ENCODE assay signal across 9 cellular contexts in the genomic region with DNA sequence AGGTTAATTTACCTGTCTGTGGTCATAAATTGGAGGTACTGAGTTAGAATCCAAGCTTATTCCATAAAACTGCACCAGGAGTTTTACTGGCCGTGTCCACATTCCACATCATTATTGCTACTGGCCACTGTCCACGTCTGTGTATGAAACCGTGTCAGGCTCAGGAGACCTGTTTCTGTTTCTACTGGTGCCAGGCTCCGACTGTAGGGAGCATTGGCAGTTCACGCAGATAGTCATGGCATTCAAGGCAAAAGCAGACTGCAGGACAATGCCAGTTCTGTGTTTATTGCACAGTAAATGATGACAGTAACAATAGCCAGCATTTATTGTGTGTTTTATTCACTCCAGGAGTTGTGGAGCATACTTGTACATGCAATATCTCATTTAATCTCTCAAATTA. TPM values are rescaled to one million over a fixed set of nuclear protein-coding genes. Genes with fewer than 3 reads are reported as not detected.
DNase-seq lines count a peak whose midpoint lies in the region; ATAC-seq and TF ChIP-seq lines count a peak whose summit lies in the region.
"Had no signal": no experiment of that assay in that cellular context is flagged by ENCODE, and none has a peak within 500 bp of the region (broad histone marks: within the 10 kb centered on the region; RNA-seq: fewer than 3 reads in every experiment).

No MANE protein-coding gene starts in this region.

- WGBS in mesenchymal stem cell = 76% methylated on average over 5 of the region's 5 CpGs

- no peak for TF ChIP-seq CTCF in Panc1 (IDR thresholded peaks at IDR 0.05)

- H2BK15ac ChIP-seq in mesenchymal stem cell (ENCODE audit: low read depth, poor library complexity, severe bottlenecking) = no peak overlapping the region

- POLR2A ChIA-PET in Panc1 (lab: Charles Lee) = no interaction called here

- H3K27ac ChIP-seq in Panc1 (ENCODE audit: low read length) (peak overlapping the region; percentile 72), mesenchymal stem cell (ENCODE audit: low read length, poor library complexity, severe bottlenecking) (no peak overlapping the region)
- H3K27ac ChIP-seq: neural progenitor cell had no signal

- H3K23ac ChIP-seq in mesenchymal stem cell (ENCODE audit: low read length in 2 of 2) = no peak overlapping the region

- ATAC-seq in Panc1 (peak; percentile 62), HG03045 (IDR thresholded peaks at IDR 0.05; ENCODE audit: unreplicated experiment) (no peak)

- no peak overlapping the region for H2BK120ac ChIP-seq in mesenchymal stem cell (ENCODE audit: low read depth, low read length)

- CTCF ChIA-PET in Panc1 (lab: Charles Lee) = interaction anchor here (0.5 kb wide), 1 partner anchor 72 kb away, joined by 5 read pairs; no protein-coding TSS in a partner anchor

- no peaks in the 10 kb centered on the region for H3K27me3 ChIP-seq in Panc1 (ENCODE audit: control insufficient read depth, insufficient read depth, low read length)
- no peaks in the 10 kb centered on the region for H3K27me3 ChIP-seq in mesenchymal stem cell (ENCODE audit: control insufficient read depth in 1 of 2, insufficient read depth in 1 of 2, low read length in 2 of 2)
- H3K27me3 ChIP-seq: neural progenitor cell had no signal

- no peak overlapping the region for H2AK5ac ChIP-seq in mesenchymal stem cell (ENCODE audit: low read length, severe bottlenecking)

- H2AFZ ChIP-seq in mesenchymal stem cell (ENCODE audit: low read depth, low read length) = no peak overlapping the region
- H2AFZ ChIP-seq: neural progenitor cell had no signal

- H4K8ac ChIP-seq in mesenchymal stem cell (ENCODE audit: low read length) = no peak overlapping the region

- H3K36me3 ChIP-seq in Panc1 (ENCODE audit: control insufficient read depth, insufficient read depth, low read length) = no peaks in the 10 kb centered on the region
- peaks cover 0 to 43% of the 10 kb centered on the region in 2 experiments for H3K36me3 ChIP-seq in mesenchymal stem cell (ENCODE audit: control insufficient read depth in 1 of 2, insufficient read depth in 2 of 2, low read depth in 1 of 2, low read length in 2 of 2)

- no peak overlapping the region for H2BK5ac ChIP-seq in mesenchymal stem cell (ENCODE audit: low read depth, low read length, poor library complexity, severe bottlenecking)

- BruUV-seq in Panc1 (replicated peaks; lab: Mats Ljungman, UMichigan) = no TSS peak

- H3K9ac ChIP-seq in mesenchymal stem cell (ENCODE audit: low read length) = peak overlapping the region; percentile 33
- H3K9ac ChIP-seq: neural progenitor cell had no signal

- no peak overlapping the region for H3K14ac ChIP-seq in mesenchymal stem cell (ENCODE audit: low read length in 2 of 2)

- intact Hi-C loops in Panc1 (cut with micrococcal nuclease; ENCODE audit: unreplicated experiment) = no loop called here

- in situ Hi-C loops in Panc1 (cut with HindIII; ENCODE audit: low pct_unique_long_range_greater_than_20kb, low sequenced_read_pairs) = loop anchor here (5.0 kb wide), 1 partner anchor 35 kb away; no protein-coding TSS in a partner anchor

- H3K9me3 ChIP-seq in Panc1 (ENCODE audit: control insufficient read depth, insufficient read depth, low read depth, low read length) (no peaks in the 10 kb centered on the region), mesenchymal stem cell (ENCODE audit: control insufficient read depth, low read length) (no peaks in the 10 kb centered on the region)

- no peak overlapping the region for H3K4me2 ChIP-seq in mesenchymal stem cell (ENCODE audit: low read length, poor library complexity, severe bottlenecking)
- H3K4me2 ChIP-seq: neural progenitor cell had no signal

- peak overlapping the region in 1 of 2 experiments; percentile 23; a peak in 2 of 4 replicates for H3K4me3 ChIP-seq in Panc1 (ENCODE audit: low read depth in 2 of 2, low read length in 2 of 2)
- H3K4me3 ChIP-seq in mesenchymal stem cell (ENCODE audit: insufficient read depth in 1 of 2, low read depth in 1 of 2, low read length in 2 of 2) = peak overlapping the region in 1 of 2 experiments; percentile 2
- H3K4me3 ChIP-seq: neural progenitor cell had no signal

- no peaks in the 10 kb centered on the region for H3K79me1 ChIP-seq in mesenchymal stem cell (replicated peaks; ENCODE audit: low read length, poor library complexity, severe bottlenecking)

- no peak overlapping the region for H3K4ac ChIP-seq in mesenchymal stem cell (ENCODE audit: low read depth in 1 of 2, low read length in 2 of 2)

- no peak overlapping the region for H4K91ac ChIP-seq in mesenchymal stem cell (ENCODE audit: low read length)

- H3K4me1 ChIP-seq in Panc1 (ENCODE audit: control insufficient read depth, insufficient read depth, low read length) = peaks cover 52% of the 10 kb centered on the region
- peaks cover 18% of the 10 kb centered on the region for H3K4me1 ChIP-seq in mesenchymal stem cell (ENCODE audit: control insufficient read depth, insufficient read depth, low read depth, low read length)

- DNase-seq in Panc1 (ENCODE audit: low read depth, low spot score) (no peak), dermis microvascular lymphatic vessel endothelial cell (ENCODE audit: low read depth in 2 of 2) (peak; percentile 42 to 53), mesenchymal stem cell (no peak), superior temporal gyrus (ENCODE audit: extremely low spot score) (peak; percentile 94), NOMO-1 treated with dmso at 0.1 percent for 144 hours (lab: John Stamatoyannopoulos, UW; ENCODE audit: unreplicated experiment) (no peak), EL (no peak), NCI-H1694 (lab: John Stamatoyannopoulos, UW) (no peak)

- peak overlapping the region in 1 of 2 experiments; percentile 72 for H3K18ac ChIP-seq in mesenchymal stem cell (ENCODE audit: low read depth in 1 of 2, low read length in 2 of 2)

- peak overlapping the region in 1 of 2 experiments; percentile 11 for H2BK12ac ChIP-seq in mesenchymal stem cell (ENCODE audit: low read length in 2 of 2)

RNA-seq across cellular contexts. Expression of a gene that starts 55.2 kb away (rescaled TPM):
- total RNA-seq in Panc1 (2021; ENCODE audit: unreplicated experiment) = 68.5 TPM
- polyA plus RNA-seq in Panc1 (2012; ENCODE audit: insufficient read length) = 45.9 TPM
- total RNA-seq in dermis microvascular lymphatic vessel endothelial cell = 120 and 126 TPM in 2 replicates
- polyA plus RNA-seq in mesenchymal stem cell (2013, experiment 1 of 2) = 135 TPM
- polyA plus RNA-seq in mesenchymal stem cell (2013, experiment 2 of 2) = 130 TPM

Comparison
In these comparisons a context has a peak if more than half of its experiments do, and no peak if none do; other contexts are left out.
1. DNase-seq: peak in dermis microvascular lymphatic vessel endothelial cell (2 of 2) and superior temporal gyrus (single experiment); none in Panc1 (single experiment), mesenchymal stem cell (single experiment), NOMO-1 treated with dmso at 0.1 percent for 144 hours (single experiment), EL (single experiment) and NCI-H1694 (single experiment).